ENCODE assay signal across 25 cellular contexts in genomic region chr2:20671036-20671735, GRCh38. TPM values are rescaled to one million over a fixed set of nuclear protein-coding genes. Genes with fewer than 3 reads are reported as not detected.
A peak's percentile ranks its signal among the peaks of the same experiment; 100 is the strongest.
DNase-seq lines count a peak whose midpoint lies in the region; ATAC-seq lines count a peak whose summit lies in the region.
"Had no signal": no experiment of that assay in that cellular context is flagged by ENCODE, and none has a peak within 500 bp of the region (broad histone marks: within the 10 kb centered on the region; RNA-seq: fewer than 3 reads in every experiment).

No MANE protein-coding gene starts in this region.

- no peak for ATAC-seq in T-helper 17 cell
- no peak for ATAC-seq in GM21619 (IDR thresholded peaks at IDR 0.05; ENCODE audit: unreplicated experiment)
- no peak for ATAC-seq in GM18867 (IDR thresholded peaks at IDR 0.05; ENCODE audit: unreplicated experiment)
- ATAC-seq: CD8-positive, alpha-beta T cell; lower lobe of right lung; stimulated activated effector memory CD8-positive, alpha-beta T cell treated with anti-CD3 and anti-CD28 coated beads, Interleukin-12 subunit alpha, Interleukin-12 subunit beta, amount 100 ng/mL, for 72 hours had no signal

- no peaks in the 10 kb centered on the region for H3K36me3 Mint-ChIP-seq in T-helper 17 cell (ENCODE audit: low read depth)
- H3K36me3 Mint-ChIP-seq: activated naive CD4-positive, alpha-beta T cell treated with anti-CD3 and anti-CD28 coated beads, Interleukin-2, amount 50 U/mL, for 24 hours; CD8-positive, alpha-beta T cell had no signal

- H3K27ac ChIP-seq in GM23248 = no peak overlapping the region
- no peak overlapping the region for H3K27ac ChIP-seq in mesenchymal stem cell (ENCODE audit: low read length, poor library complexity, severe bottlenecking)
- H3K27ac ChIP-seq: epithelial cell of prostate, lower lobe of right lung had no signal

- no peaks in the 10 kb centered on the region for H3K9me3 ChIP-seq in GM23248 (ENCODE audit: low read depth)
- H3K9me3 ChIP-seq in T-helper 17 cell (ENCODE audit: control insufficient read depth, low read length, poor library complexity, severe bottlenecking) = no peaks in the 10 kb centered on the region
- H3K9me3 ChIP-seq in mesenchymal stem cell (ENCODE audit: control insufficient read depth, low read length) = no peaks in the 10 kb centered on the region
- H3K9me3 ChIP-seq: lower lobe of right lung, thoracic aorta had no signal

- peak overlapping the region; percentile 2 for H4K91ac ChIP-seq in mesenchymal stem cell (ENCODE audit: low read length)

- peaks cover 12% of the 10 kb centered on the region for H3K4me1 Mint-ChIP-seq in T-helper 17 cell

- no peaks in the 10 kb centered on the region; the same call in 1 of the 2 replicates for H3K4me1 ChIP-seq in GM23248 (ENCODE audit: insufficient read depth)
- H3K4me1 ChIP-seq in mesenchymal stem cell (ENCODE audit: control insufficient read depth, insufficient read depth, low read depth, low read length) = peaks cover 44% of the 10 kb centered on the region

- H3K14ac ChIP-seq in mesenchymal stem cell (ENCODE audit: low read length in 2 of 2) = no peak overlapping the region

- no peak overlapping the region for H3K27ac Mint-ChIP-seq in T-helper 17 cell
- H3K27ac Mint-ChIP-seq: activated naive CD4-positive, alpha-beta T cell treated with anti-CD3 and anti-CD28 coated beads, Interleukin-2, amount 50 U/mL, for 24 hours; activated T-helper 1 cell treated with anti-CD3 and anti-CD28 coated beads, Interleukin-12 subunit alpha, Interleukin-12 subunit beta, Interleukin-2, Interleukin-4 antibody, amounts not matched to agents 30 ng/mL and 10 ng/mL and 1 ng/mL, durations not matched to agents 14 hours and 24 hours and 36 hours; CD8-positive, alpha-beta T cell; stimulated activated effector memory CD8-positive, alpha-beta T cell treated with anti-CD3 and anti-CD28 coated beads, Interleukin-12 subunit alpha, Interleukin-12 subunit beta, amount 100 ng/mL, for 72 hours had no signal

- H3K9me2 ChIP-seq in GM23248 (ENCODE audit: insufficient read depth) = no peaks in the 10 kb centered on the region

- WGBS in GM23248 (ENCODE audit: low coverage in 1 of 2, low lambda C conversion rate in 2 of 2, missing lambda C conversion rate in 2 of 2), 2 experiments = 8 to 10% methylated on average over 41 to 58 of the region's 60 CpGs
- WGBS in mesenchymal stem cell = 57% methylated on average over 57 of the region's 60 CpGs

- H4K20me1 ChIP-seq in GM23248 (ENCODE audit: insufficient read depth) = no peaks in the 10 kb centered on the region

- peaks cover 71% of the 10 kb centered on the region for H3K27me3 Mint-ChIP-seq in T-helper 17 cell

- H3K18ac ChIP-seq in mesenchymal stem cell (ENCODE audit: low read depth in 1 of 2, low read length in 2 of 2) = no peak overlapping the region

- H2BK5ac ChIP-seq in mesenchymal stem cell (ENCODE audit: low read depth, low read length, poor library complexity, severe bottlenecking) = no peak overlapping the region

- H3K4me2 ChIP-seq in GM23248 (ENCODE audit: unreplicated experiment) (no peak overlapping the region), mesenchymal stem cell (ENCODE audit: low read length, poor library complexity, severe bottlenecking) (no peak overlapping the region)

- H3K36me3 ChIP-seq in GM23248 (ENCODE audit: low read depth) (no peaks in the 10 kb centered on the region), mesenchymal stem cell (ENCODE audit: control insufficient read depth in 1 of 2, insufficient read depth in 2 of 2, low read depth in 1 of 2, low read length in 2 of 2) (peaks cover 0 to 46% of the 10 kb centered on the region in 2 experiments)
- H3K36me3 ChIP-seq: lower lobe of right lung had no signal

- in situ Hi-C loops in GM23248 (cut with MboI) = no loop called here

- H3K9ac ChIP-seq in GM23248 (no peak overlapping the region), mesenchymal stem cell (ENCODE audit: low read length) (no peak overlapping the region)

- no peak overlapping the region for H2AK5ac ChIP-seq in mesenchymal stem cell (ENCODE audit: low read length, severe bottlenecking)

- 0 out of 2 replicates have a peak, but pooled peaks cover 5% of the 10 kb centered on the region for H3F3A ChIP-seq in GM23248 (ENCODE audit: insufficient read depth)

- no peak overlapping the region for H2BK15ac ChIP-seq in mesenchymal stem cell (ENCODE audit: low read depth, poor library complexity, severe bottlenecking)

- no peaks in the 10 kb centered on the region for H3K79me2 ChIP-seq in GM23248 (ENCODE audit: insufficient read depth)

- no peak overlapping the region for H2AFZ ChIP-seq in GM23248
- H2AFZ ChIP-seq in mesenchymal stem cell (ENCODE audit: low read depth, low read length) = no peak overlapping the region

- peak; percentile 11 for DNase-seq in GM23248
- DNase-seq in T-helper 17 cell = no peak
- DNase-seq in mesenchymal stem cell = no peak
- peak; percentile 75 for DNase-seq in retina
- no peak for DNase-seq in activated CD8-positive, alpha-beta memory T cell treated with anti-CD3 and anti-CD28 coated beads for 24 hours
- no peak for DNase-seq in OCI-M2 (lab: John Stamatoyannopoulos, UW; ENCODE audit: unreplicated experiment)
- DNase-seq: activated CD4-positive, alpha-beta T cell treated with anti-CD3 and anti-CD28 coated beads for 4 hours; CD8-positive, alpha-beta T cell; cerebellar nuclear complex; DMS153; lower lobe of right lung; NCI-H1092 treated with DMSO at 0.1 percent for 48 hours; NCI-H1930; NCI-H226; NCI-H774; SW 1271 had no signal

- H3K79me1 ChIP-seq in mesenchymal stem cell (replicated peaks; ENCODE audit: low read length, poor library complexity, severe bottlenecking) = peaks cover 10% of the 10 kb centered on the region

- H3K23ac ChIP-seq in mesenchymal stem cell (ENCODE audit: low read length in 2 of 2) = no peak overlapping the region

- no peak overlapping the region for H2BK120ac ChIP-seq in mesenchymal stem cell (ENCODE audit: low read depth, low read length)

- H2BK12ac ChIP-seq in mesenchymal stem cell (ENCODE audit: low read length in 2 of 2) = no peak overlapping the region

- no peak overlapping the region for H4K8ac ChIP-seq in mesenchymal stem cell (ENCODE audit: low read length)

- H3K4ac ChIP-seq in mesenchymal stem cell (ENCODE audit: low read depth in 1 of 2, low read length in 2 of 2) = no peak overlapping the region

- H3K4me3 ChIP-seq in GM23248 (no peak overlapping the region), mesenchymal stem cell (ENCODE audit: insufficient read depth in 1 of 2, low read depth in 1 of 2, low read length in 2 of 2) (no peak overlapping the region)
- H3K4me3 ChIP-seq: lower lobe of right lung, thoracic aorta had no signal

- peak overlapping the region; percentile 19 for H3K4me3 Mint-ChIP-seq in T-helper 17 cell
- H3K4me3 Mint-ChIP-seq: activated naive CD4-positive, alpha-beta T cell treated with anti-CD3 and anti-CD28 coated beads, Interleukin-2, amount 50 U/mL, for 24 hours; activated T-helper 1 cell treated with anti-CD3 and anti-CD28 coated beads, Interleukin-12 subunit alpha, Interleukin-12 subunit beta, Interleukin-2, Interleukin-4 antibody, amounts not matched to agents 30 ng/mL and 10 ng/mL and 1 ng/mL, durations not matched to agents 14 hours and 24 hours and 36 hours; CD8-positive, alpha-beta T cell; stimulated activated effector memory CD8-positive, alpha-beta T cell treated with anti-CD3 and anti-CD28 coated beads, Interleukin-12 subunit alpha, Interleukin-12 subunit beta, amount 100 ng/mL, for 72 hours had no signal

- peaks cover 62% of the 10 kb centered on the region for H3K27me3 ChIP-seq in GM23248 (replicated peaks; ENCODE audit: insufficient read depth)
- peaks cover 0 to 73% of the 10 kb centered on the region in 2 experiments for H3K27me3 ChIP-seq in mesenchymal stem cell (ENCODE audit: control insufficient read depth in 1 of 2, insufficient read depth in 1 of 2, low read length in 2 of 2)

RNA-seq across cellular contexts. Expression of gene GDF7, which starts 4.2 kb away (rescaled TPM):
- total RNA-seq in GM23248 (2014; rRNA removed; shearing (Covaris generic)) = not detected in 2 replicates
- 0.03 TPM in 1 of 2 replicates, not detected in the other for polyA plus RNA-seq in GM23248 (2016; fragmentation: Nextera tagmentation; extraction: Ambion mirVana)
- total RNA-seq in T-helper 17 cell = under 1 TPM; 0.16 to 0.72 TPM
- polyA plus RNA-seq in mesenchymal stem cell (2013, experiment 1 of 2) = 0.23 TPM
- polyA plus RNA-seq in mesenchymal stem cell (2013, experiment 2 of 2) = 0.25 TPM
- total RNA-seq: myocyte had no signal
- polyA plus RNA-seq: keratinocyte had no signal

RNA-seq across cellular contexts. Expression of gene HS1BP3, which starts 20.3 kb away (rescaled TPM):
- 10.5 and 17.1 TPM in 2 replicates for total RNA-seq in GM23248 (2014; rRNA removed; shearing (Covaris generic))
- 10.6 and 10.9 TPM in 2 replicates for polyA plus RNA-seq in GM23248 (2016; fragmentation: Nextera tagmentation; extraction: Ambion mirVana)
- 10 to 100 TPM; 12.8 to 13.7 TPM for total RNA-seq in T-helper 17 cell
- polyA plus RNA-seq in mesenchymal stem cell (2013, experiment 1 of 2) = 42.4 TPM
- polyA plus RNA-seq in mesenchymal stem cell (2013, experiment 2 of 2) = 39.8 TPM

Comparison
In these comparisons a context has a peak if more than half of its experiments do, and no peak if none do; other contexts are left out.
1. DNase-seq: peak in GM23248 (single experiment) and retina (single experiment); none in T-helper 17 cell (0 of 3), mesenchymal stem cell (single experiment), activated CD8-positive, alpha-beta memory T cell treated with anti-CD3 and anti-CD28 coated beads for 24 hours (single experiment) and OCI-M2 (single experiment).